In the genomic region with DNA sequence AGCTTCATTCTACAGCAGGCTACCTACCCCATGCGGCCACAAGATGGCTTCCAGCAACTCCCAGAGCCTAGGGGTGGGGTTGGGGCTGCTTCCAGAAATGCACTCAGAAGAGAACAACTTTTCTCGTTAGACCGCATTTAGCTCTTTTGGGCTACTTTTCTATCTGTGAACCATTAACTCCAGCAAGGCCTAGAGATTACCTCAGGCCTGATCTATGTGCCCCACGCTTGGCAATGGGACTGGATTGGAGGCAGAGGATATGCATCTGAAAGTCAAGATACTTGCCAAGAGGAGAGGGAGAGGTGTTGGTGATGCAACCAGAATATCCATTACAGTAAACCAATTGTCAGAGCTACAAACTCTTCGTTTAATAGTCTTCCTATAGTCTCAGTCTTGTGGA, we compare ENCODE assay signal across 30 cellular contexts.
"Had no signal": no experiment of that assay in that cellular context is flagged by ENCODE, and none has a peak within 500 bp of the region (broad histone marks: within the 10 kb centered on the region; RNA-seq: fewer than 3 reads in every experiment).

No MANE protein-coding gene starts in this region.

- H3K4me1 Mint-ChIP-seq: activated CD4-positive, alpha-beta T cell treated with anti-CD3 and anti-CD28 coated beads for 36 hours; activated CD4-positive, alpha-beta T cell treated with anti-CD3 and anti-CD28 coated beads, Interleukin-2, amount 10 ng/mL, durations not matched to agents 7 days and 5 days; activated naive CD4-positive, alpha-beta T cell treated with anti-CD3 and anti-CD28 coated beads, Interleukin-2, amount 50 U/mL, for 24 hours; activated naive CD8-positive, alpha-beta T cell treated with anti-CD3 and anti-CD28 coated beads, Interleukin-2, amount 10 ng/mL, durations not matched to agents 7 days and 5 days had no signal

- DNase-seq: activated CD4-positive, alpha-beta T cell treated with anti-CD3 and anti-CD28 coated beads for 36 hours; activated CD4-positive, alpha-beta T cell treated with anti-CD3 and anti-CD28 coated beads, Interleukin-2, amount 10 ng/mL, durations not matched to agents 7 days and 5 days; activated CD4-positive, alpha-beta T cell treated with anti-CD3 and anti-CD28 coated beads, Interleukin-2, amount 50 U/mL, for 48 hours; activated CD8-positive, alpha-beta T cell treated with anti-CD3 and anti-CD28 coated beads, Interleukin-2, amount 10 ng/mL, durations not matched to agents 7 days and 5 days; activated gamma-delta T cell; activated naive CD4-positive, alpha-beta T cell treated with Interleukin-2 at 50 U/mL for 16 hours; activated naive CD8-positive, alpha-beta T cell treated with anti-CD3 and anti-CD28 coated beads, Interleukin-2, amount 10 ng/mL, durations not matched to agents 7 days and 5 days; activated T-cell treated with anti-CD3 and anti-CD28 coated beads, Interleukin-2, amount 50 U/mL, for 24 hours; amygdala; body of pancreas; MM.1S; NCI-H1092; NCI-H187; NCI-H2029 treated with DMSO at 0.1 percent for 48 hours; NCI-H2107; NCI-H2171; NCI-H510A; NCI-H526; NCI-H748 treated with DMSO at 0.1 percent for 48 hours; NK-92 treated with Interleukin-12 subunit alpha and Interleukin-12 subunit beta, amount 100 ng/mL, for 24 hours; PC-3; Peyer's patch; RPMI8226; SIG-M5; SW 1271; T-helper 1 cell; T1000 had no signal

- ATAC-seq: activated CD4-positive, alpha-beta T cell treated with anti-CD3 and anti-CD28 coated beads for 36 hours; activated CD4-positive, CD25-positive, alpha-beta regulatory T cell treated with anti-CD3 and anti-CD28 coated beads, Interleukin-2, amount 50 U/mL, for 24 hours; activated CD8-positive, alpha-beta T cell treated with anti-CD3 and anti-CD28 coated beads, Interleukin-2, amount 10 ng/mL, durations not matched to agents 7 days and 5 days; body of pancreas; PC-3 had no signal

- H3K9me3 Mint-ChIP-seq: activated naive CD4-positive, alpha-beta T cell treated with anti-CD3 and anti-CD28 coated beads, Interleukin-2, amount 50 U/mL, for 24 hours; activated T-cell treated with anti-CD3 and anti-CD28 coated beads, Interleukin-2, amount 50 U/mL, for 24 hours; activated T-helper 2 cell treated with anti-CD3 and anti-CD28 coated beads, Interferon-gamma antibody, Interleukin-2, Interleukin-4, amounts not matched to agents 10 μg/mL and 5 μg/mL and 100 μg/mL, durations not matched to agents 14 hours and 24 hours and 36 hours had no signal

- H3K4me3 Mint-ChIP-seq: activated CD4-positive, alpha-beta T cell treated with anti-CD3 and anti-CD28 coated beads for 36 hours; activated CD4-positive, alpha-beta T cell treated with anti-CD3 and anti-CD28 coated beads, Interleukin-2, amount 10 ng/mL, durations not matched to agents 7 days and 5 days; activated CD8-positive, alpha-beta T cell treated with anti-CD3 and anti-CD28 coated beads, Interleukin-2, amount 10 ng/mL, durations not matched to agents 7 days and 5 days; activated naive CD4-positive, alpha-beta T cell treated with anti-CD3 and anti-CD28 coated beads, Interleukin-2, amount 50 U/mL, for 24 hours; activated naive CD8-positive, alpha-beta T cell treated with anti-CD3 and anti-CD28 coated beads, Interleukin-2, amount 10 ng/mL, durations not matched to agents 7 days and 5 days; activated T-cell treated with anti-CD3 and anti-CD28 coated beads, Interleukin-2, amount 50 U/mL, for 24 hours had no signal

- H3K27ac Mint-ChIP-seq: activated CD4-positive, alpha-beta T cell treated with anti-CD3 and anti-CD28 coated beads for 36 hours; activated CD4-positive, alpha-beta T cell treated with anti-CD3 and anti-CD28 coated beads, Interleukin-2, amount 10 ng/mL, durations not matched to agents 7 days and 5 days; activated CD8-positive, alpha-beta T cell treated with anti-CD3 and anti-CD28 coated beads, Interleukin-2, amount 10 ng/mL, durations not matched to agents 7 days and 5 days; activated naive CD4-positive, alpha-beta T cell treated with anti-CD3 and anti-CD28 coated beads, Interleukin-2, amount 50 U/mL, for 24 hours; activated naive CD8-positive, alpha-beta T cell treated with anti-CD3 and anti-CD28 coated beads, Interleukin-2, amount 10 ng/mL, durations not matched to agents 7 days and 5 days; activated T-cell treated with anti-CD3 and anti-CD28 coated beads, Interleukin-2, amount 50 U/mL, for 24 hours; activated T-helper 2 cell treated with anti-CD3 and anti-CD28 coated beads, Interferon-gamma antibody, Interleukin-2, Interleukin-4, amounts not matched to agents 10 μg/mL and 5 μg/mL and 100 μg/mL, durations not matched to agents 14 hours and 24 hours and 36 hours had no signal

- H3K27me3 Mint-ChIP-seq: activated CD4-positive, alpha-beta T cell treated with anti-CD3 and anti-CD28 coated beads for 36 hours; activated CD4-positive, alpha-beta T cell treated with anti-CD3 and anti-CD28 coated beads, Interleukin-2, amount 10 ng/mL, durations not matched to agents 7 days and 5 days; activated naive CD4-positive, alpha-beta T cell treated with anti-CD3 and anti-CD28 coated beads, Interleukin-2, amount 50 U/mL, for 24 hours; activated naive CD8-positive, alpha-beta T cell treated with anti-CD3 and anti-CD28 coated beads, Interleukin-2, amount 10 ng/mL, durations not matched to agents 7 days and 5 days; activated T-cell treated with anti-CD3 and anti-CD28 coated beads, Interleukin-2, amount 50 U/mL, for 24 hours had no signal
